Comparison of ENCODE assay signal across 17 cellular contexts in the genomic region with DNA sequence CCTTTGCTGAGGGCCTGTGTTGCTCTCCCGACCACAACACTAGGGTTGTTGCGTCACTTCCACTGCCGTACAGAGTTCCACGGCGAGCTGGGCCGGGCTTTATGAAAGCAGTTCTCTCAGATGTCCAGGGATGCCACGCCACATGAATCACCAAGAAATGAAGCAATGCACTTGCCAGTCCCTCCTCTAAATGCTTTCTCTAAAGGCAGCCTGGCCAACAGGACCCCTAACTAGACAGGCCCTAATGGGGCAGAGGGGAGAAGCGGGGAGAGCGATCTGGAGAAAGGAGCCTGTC.
"Had no signal": no experiment of that assay in that cellular context is flagged by ENCODE, and none has a peak within 500 bp of the region (broad histone marks: within the 10 kb centered on the region; RNA-seq: fewer than 3 reads in every experiment).

No MANE protein-coding gene starts in this region.

- H3K36me3 Mint-ChIP-seq: activated naive CD4-positive, alpha-beta T cell treated with anti-CD3 and anti-CD28 coated beads, Interleukin-2, amount 10 ng/mL, durations not matched to agents 7 days and 5 days; stimulated activated naive B cell treated with anti-CD40 and anti-IgM and Interleukin-4, amounts not matched to agents 10 μg/mL and 1 μg/mL and 100 μg/mL, for 72 hours had no signal

- FAIRE-seq: islet of Langerhans had no signal

- H3K4me1 ChIP-seq: ascending aorta, left lung, thyroid gland, vagina had no signal

- DNase-seq: activated CD4-positive, alpha-beta memory T cell treated with anti-CD3 and anti-CD28 coated beads, Interleukin-2, amount 10 ng/mL, durations not matched to agents 7 days and 5 days; activated CD4-positive, alpha-beta T cell treated with anti-CD3 and anti-CD28 coated beads for 36 hours; activated naive CD4-positive, alpha-beta T cell treated with anti-CD3 and anti-CD28 coated beads, Interleukin-2, amount 10 ng/mL, durations not matched to agents 7 days and 5 days; activated T-cell treated with anti-CD3 and anti-CD28 coated beads, Interleukin-2, amount 50 U/mL, for 24 hours; mesendoderm; stimulated activated CD4-positive, alpha-beta T cell treated with anti-CD3 and anti-CD28 coated beads, Interleukin-2, amount 100 ng/mL, for 48 hours; stimulated activated naive B cell treated with anti-CD40 and anti-IgM and Interleukin-4, amounts not matched to agents 10 μg/mL and 1 μg/mL and 100 μg/mL, for 72 hours; T-helper 17 cell; thyroid gland; WERI-Rb-1 had no signal

- H3K27ac ChIP-seq: ascending aorta, cardiac muscle cell, dorsolateral prefrontal cortex, left lung, thyroid gland, vagina, WERI-Rb-1 had no signal

- H3K27me3 ChIP-seq: ascending aorta, cardiac muscle cell, dorsolateral prefrontal cortex, left lung, thyroid gland, vagina had no signal

- H3K9me3 Mint-ChIP-seq: activated CD4-positive, alpha-beta memory T cell treated with anti-CD3 and anti-CD28 coated beads, Interleukin-2, amount 10 ng/mL, durations not matched to agents 7 days and 5 days; activated T-cell treated with anti-CD3 and anti-CD28 coated beads, Interleukin-2, amount 50 U/mL, for 24 hours; stimulated activated naive B cell treated with anti-CD40 and anti-IgM and Interleukin-4, amounts not matched to agents 10 μg/mL and 1 μg/mL and 100 μg/mL, for 72 hours had no signal

- H3K4me3 ChIP-seq: ascending aorta, cardiac muscle cell, left lung, thyroid gland, vagina had no signal

- H3K4me3 Mint-ChIP-seq: activated CD4-positive, alpha-beta memory T cell treated with anti-CD3 and anti-CD28 coated beads, Interleukin-2, amount 10 ng/mL, durations not matched to agents 7 days and 5 days; activated CD4-positive, alpha-beta T cell treated with anti-CD3 and anti-CD28 coated beads for 36 hours; activated naive CD4-positive, alpha-beta T cell treated with anti-CD3 and anti-CD28 coated beads, Interleukin-2, amount 10 ng/mL, durations not matched to agents 7 days and 5 days; activated T-cell treated with anti-CD3 and anti-CD28 coated beads, Interleukin-2, amount 50 U/mL, for 24 hours; nephron; stimulated activated naive B cell treated with anti-CD40 and anti-IgM and Interleukin-4, amounts not matched to agents 10 μg/mL and 1 μg/mL and 100 μg/mL, for 72 hours; T-helper 17 cell had no signal

- H3K36me3 ChIP-seq: ascending aorta, cardiac muscle cell, left lung, thyroid gland, vagina, WERI-Rb-1 had no signal

- H3K4me1 Mint-ChIP-seq: stimulated activated naive B cell treated with anti-CD40 and anti-IgM and Interleukin-4, amounts not matched to agents 10 μg/mL and 1 μg/mL and 100 μg/mL, for 72 hours had no signal

- ATAC-seq: activated CD4-positive, alpha-beta T cell treated with anti-CD3 and anti-CD28 coated beads for 36 hours; left lung; stimulated activated naive B cell treated with anti-CD40 and anti-IgM and Interleukin-4, amounts not matched to agents 10 μg/mL and 1 μg/mL and 100 μg/mL, for 72 hours; T-helper 17 cell had no signal

- H3K9me3 ChIP-seq: ascending aorta, left lung, thyroid gland, vagina had no signal

- H3K27ac Mint-ChIP-seq: activated CD4-positive, alpha-beta memory T cell treated with anti-CD3 and anti-CD28 coated beads, Interleukin-2, amount 10 ng/mL, durations not matched to agents 7 days and 5 days; activated CD4-positive, alpha-beta T cell treated with anti-CD3 and anti-CD28 coated beads for 36 hours; activated naive CD4-positive, alpha-beta T cell treated with anti-CD3 and anti-CD28 coated beads, Interleukin-2, amount 10 ng/mL, durations not matched to agents 7 days and 5 days; activated T-cell treated with anti-CD3 and anti-CD28 coated beads, Interleukin-2, amount 50 U/mL, for 24 hours; nephron; stimulated activated naive B cell treated with anti-CD40 and anti-IgM and Interleukin-4, amounts not matched to agents 10 μg/mL and 1 μg/mL and 100 μg/mL, for 72 hours; T-helper 17 cell had no signal
